In genomic region chr15:79296583-79296982, GRCh38 we compare ENCODE assay signal across 9 cellular contexts. TPM values are rescaled to one million over a fixed set of nuclear protein-coding genes. Genes with fewer than 3 reads are reported as not detected.
DNase-seq lines count a peak whose midpoint lies in the region; ATAC-seq and TF ChIP-seq lines count a peak whose summit lies in the region.
"Had no signal": no experiment of that assay in that cellular context is flagged by ENCODE, and none has a peak within 500 bp of the region (broad histone marks: within the 10 kb centered on the region; RNA-seq: fewer than 3 reads in every experiment).

No MANE protein-coding gene starts in this region.

- H3K79me1 ChIP-seq in mesendoderm (ENCODE audit: low read length): no peaks in the 10 kb centered on the region

- H3K9ac ChIP-seq in SU-DHL-6 (ENCODE audit: low read length) (no peak overlapping the region), mesendoderm (ENCODE audit: low read length) (no peak overlapping the region)

- no peak overlapping the region for H2AFZ ChIP-seq in SU-DHL-6 (ENCODE audit: low read depth, low read length, severe bottlenecking)

- no peaks in the 10 kb centered on the region for H3K9me3 ChIP-seq in SU-DHL-6 (ENCODE audit: insufficient read depth, low read length)
- H3K9me3 ChIP-seq: left lung had no signal

- H3K27ac ChIP-seq in SU-DHL-6 (ENCODE audit: low read depth, low read length) (no peak overlapping the region), mesendoderm (ENCODE audit: low read depth, low read length) (no peak overlapping the region)
- H3K27ac ChIP-seq: left lung had no signal

- H3F3A ChIP-seq in SU-DHL-6 (ENCODE audit: insufficient read depth): no peaks in the 10 kb centered on the region

- H4K8ac ChIP-seq in mesendoderm (ENCODE audit: low read depth, low read length): no peak overlapping the region

- no peak overlapping the region for H2AK5ac ChIP-seq in mesendoderm (ENCODE audit: low read length)

- H3K36me3 ChIP-seq in SU-DHL-6 (ENCODE audit: low read length) (no peaks in the 10 kb centered on the region), mesendoderm (ENCODE audit: control insufficient read depth, insufficient read depth, low read length) (no peaks in the 10 kb centered on the region)
- H3K36me3 ChIP-seq: left lung had no signal

- H3K56ac ChIP-seq in mesendoderm (ENCODE audit: low read length): no peak overlapping the region

- no peak overlapping the region for H2BK15ac ChIP-seq in mesendoderm (replicated peaks; ENCODE audit: low read depth)

- H3K79me2 ChIP-seq in SU-DHL-6 (ENCODE audit: insufficient read depth, low read length): no peaks in the 10 kb centered on the region
- no peaks in the 10 kb centered on the region for H3K79me2 ChIP-seq in mesendoderm (ENCODE audit: control insufficient read depth, insufficient read depth, low read length)

- H2BK120ac ChIP-seq in mesendoderm (ENCODE audit: low read depth, low read length): no peak overlapping the region

- no peak overlapping the region for H3K4me2 ChIP-seq in SU-DHL-6 (ENCODE audit: low read depth, low read length, poor library complexity, severe bottlenecking)
- no peak overlapping the region for H3K4me2 ChIP-seq in mesendoderm (ENCODE audit: low read length)

- no peak overlapping the region for H2BK5ac ChIP-seq in mesendoderm (ENCODE audit: low read length)

- no peak overlapping the region for H3K23ac ChIP-seq in mesendoderm (ENCODE audit: low read length)

- ATAC-seq in HG02938 (IDR thresholded peaks at IDR 0.05; ENCODE audit: unreplicated experiment) (no peak), HG03095 (IDR thresholded peaks at IDR 0.05; ENCODE audit: unreplicated experiment) (no peak)
- ATAC-seq: left lung had no signal

- H3K4me1 ChIP-seq in mesendoderm (ENCODE audit: control insufficient read depth, low read depth, low read length): no peaks in the 10 kb centered on the region
- H3K4me1 ChIP-seq: left lung had no signal

- peak; percentile 30 for TF ChIP-seq CTCF in HFF-Myc (IDR thresholded peaks at IDR 0.05; ENCODE audit: low read depth, low read length, missing control alignments)
- TF ChIP-seq CTCF in SU-DHL-6 (IDR thresholded peaks at IDR 0.05; ENCODE audit: insufficient read depth, low read length, poor library complexity, severe bottlenecking): peak; percentile 28

- no peak overlapping the region for H3K4ac ChIP-seq in mesendoderm (ENCODE audit: low read depth, low read length)

- H4K5ac ChIP-seq in mesendoderm (ENCODE audit: low read length): no peak overlapping the region

- no peak overlapping the region for H3K4me3 ChIP-seq in HFF-Myc (replicated peaks; ENCODE audit: low read depth, low read length)
- H3K4me3 ChIP-seq in SU-DHL-6 (ENCODE audit: insufficient read depth, low read length, poor library complexity, severe bottlenecking): no peak overlapping the region
- no peak overlapping the region for H3K4me3 ChIP-seq in mesendoderm (ENCODE audit: low read length)
- H3K4me3 ChIP-seq: left lung had no signal

- DNase-seq in NCI-H2171 treated with DMSO at 0.1 percent for 48 hours (lab: John Stamatoyannopoulos, UW): peak; percentile 19
- DNase-seq in NCI-H2171 (lab: John Stamatoyannopoulos, UW): no peak
- DNase-seq in HFF-Myc (ENCODE audit: extremely low read depth, low read depth): no peak
- DNase-seq in mesendoderm: peak; percentile 30
- DNase-seq in cerebellar nuclear complex (lab: John Stamatoyannopoulos, UW): no peak
- DNase-seq: left lung had no signal

- WGBS in mesendoderm (ENCODE audit: extremely low coverage, insufficient coverage, low lambda C conversion rate): no CpG with 5 or more reads among the region's 4 CpGs

- no peaks in the 10 kb centered on the region for H3K9me2 ChIP-seq in SU-DHL-6 (replicated peaks; ENCODE audit: insufficient read depth, low read length)

- H3K27me3 ChIP-seq in SU-DHL-6 (ENCODE audit: low read length): no peaks in the 10 kb centered on the region
- no peaks in the 10 kb centered on the region for H3K27me3 ChIP-seq in mesendoderm (ENCODE audit: insufficient read depth, low read length, poor library complexity)

- H3K18ac ChIP-seq in mesendoderm (ENCODE audit: low read length): no peak overlapping the region

- no peaks in the 10 kb centered on the region for H4K20me1 ChIP-seq in SU-DHL-6 (ENCODE audit: low read depth, low read length)

RNA-seq across cellular contexts. Expression of gene ANKRD34C, which starts 14.1 kb away (rescaled TPM):
- polyA plus RNA-seq in mesendoderm (2013, experiment 1 of 2): under 0.01 TPM
- not detected for polyA plus RNA-seq in mesendoderm (2013, experiment 2 of 2)

RNA-seq across cellular contexts. Expression of gene TMED3, which starts 14.3 kb away (rescaled TPM):
- polyA plus RNA-seq in mesendoderm (2013, experiment 1 of 2): 38.3 TPM
- 38.2 TPM for polyA plus RNA-seq in mesendoderm (2013, experiment 2 of 2)

Comparison
In these comparisons a context has a peak if more than half of its experiments do, and no peak if none do; other contexts are left out.
1. DNase-seq: peak in NCI-H2171 treated with DMSO at 0.1 percent for 48 hours (single experiment) and mesendoderm (single experiment); none in NCI-H2171 (single experiment), HFF-Myc (single experiment) and cerebellar nuclear complex (0 of 2).